In the genomic region with DNA sequence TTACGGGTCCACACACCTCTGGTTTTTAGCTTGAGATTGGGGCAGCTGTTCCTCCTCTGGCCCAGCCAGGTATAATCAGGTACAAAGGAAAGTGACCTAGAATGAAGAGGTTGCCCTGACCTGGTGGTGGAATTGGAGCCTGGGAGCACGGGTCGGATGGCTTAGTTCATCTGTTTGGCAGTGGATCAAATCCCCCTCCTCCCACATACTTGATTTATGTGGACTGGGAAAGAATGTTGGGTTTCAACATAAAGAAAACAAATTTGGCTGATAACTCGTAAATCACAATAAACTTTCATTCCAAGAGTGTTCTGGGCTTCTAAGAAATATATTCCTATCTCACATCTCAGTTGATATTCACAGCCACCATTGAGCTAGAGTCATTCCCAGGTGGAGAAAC, we compare ENCODE assay signal across 29 cellular contexts.
DNase-seq lines count a peak whose midpoint lies in the region; TF ChIP-seq lines count a peak whose summit lies in the region.
"Had no signal": no experiment of that assay in that cellular context is flagged by ENCODE, and none has a peak within 500 bp of the region (broad histone marks: within the 10 kb centered on the region; RNA-seq: fewer than 3 reads in every experiment).

No MANE protein-coding gene starts in this region.

- H3K4me3 ChIP-seq in fibroblast of villous mesenchyme (ENCODE audit: low read depth, low read length) (no peak overlapping the region), transverse colon (no peak overlapping the region)
- H3K4me3 ChIP-seq: adrenal gland, dorsolateral prefrontal cortex, GM23338, heart right ventricle, ovary, testis, vagina had no signal

- no peaks in the 10 kb centered on the region for H3K9me3 ChIP-seq in transverse colon
- H3K9me3 ChIP-seq: adrenal gland, heart right ventricle, ovary, testis, vagina had no signal

- peak overlapping the region; percentile 23 for H3K27ac ChIP-seq in temporal lobe (ENCODE audit: low read depth, low read length)
- H3K27ac ChIP-seq in transverse colon, result no peak overlapping the region
- H3K27ac ChIP-seq: adrenal gland, foreskin keratinocyte, heart right ventricle, ovary, testis, vagina had no signal

- intact Hi-C loops in transverse colon (cut with DNase I; ENCODE audit: low total_unique reads), result no loop called here

- TF ChIP-seq CTCF in fibroblast of villous mesenchyme (IDR thresholded peaks at IDR 0.05; ENCODE audit: insufficient read depth, low read depth, low read length), result no peak
- TF ChIP-seq CTCF in transverse colon (IDR thresholded peaks at IDR 0.05), result no peak

- peaks cover 2 to 10% (median 7%) of the 10 kb centered on the region in 4 donors for H3K4me1 ChIP-seq in transverse colon
- H3K4me1 ChIP-seq: adrenal gland, testis had no signal

- no peaks in the 10 kb centered on the region for H3K27me3 ChIP-seq in transverse colon
- H3K27me3 ChIP-seq: adrenal gland, dorsolateral prefrontal cortex, foreskin keratinocyte, heart right ventricle, ovary, testis, vagina had no signal

- in situ Hi-C loops in transverse colon (cut with MboI; ENCODE audit: low pct_ligation_motif_present in 1 of 4, low pct_unique_long_range_greater_than_20kb in 1 of 4, low sequenced_read_pairs in 3 of 4), result no loop called here

- 61% methylated on average over 4 of the region's 4 CpGs; no CpG with 5 or more reads in 1 of the 2 donors for WGBS in transverse colon (ENCODE audit: low coverage in 1 of 2), 2 donors

- DNase-seq in EL (peak; percentile 36), amniotic epithelial cell (ENCODE audit: low read depth) (peak; percentile 88), fibroblast of villous mesenchyme (ENCODE audit: low read depth) (peak; percentile 75), retina (no peak), transverse colon (no peak)
- no peak for DNase-seq in stimulated activated CD4-positive, alpha-beta T cell treated with anti-CD3 and anti-CD28 coated beads, Interleukin-4, amount 100 ng/mL, for 1 hour
- DNase-seq: activated CD4-positive, alpha-beta T cell treated with anti-CD3 and anti-CD28 coated beads for 36 hours; activated gamma-delta T cell treated with Interleukin-2 at 50 U/mL for 16 hours; activated T-cell treated with anti-CD3 and anti-CD28 coated beads, Interleukin-2, amount 50 U/mL, for 24 hours; adrenal gland; CD8-positive, alpha-beta T cell; central memory CD4-positive, alpha-beta T cell; DMS153; foreskin keratinocyte; heart right ventricle; left colon; mesendoderm; naive thymus-derived CD4-positive, alpha-beta T cell; NCI-H1694; NCI-H510A treated with DMSO at 0.1 percent for 48 hours; ovary; stimulated activated CD4-positive, alpha-beta T cell treated with anti-CD3 and anti-CD28 coated beads, Interleukin-12 subunit alpha, Interleukin-12 subunit beta, amount 100 ng/mL, for 4 hours; stimulated activated CD4-positive, alpha-beta T cell treated with anti-CD3 and anti-CD28 coated beads, Interleukin-4, amount 100 ng/mL, for 4 hours; stimulated activated naive CD4-positive, alpha-beta T cell; testis had no signal

- H3K36me3 ChIP-seq in transverse colon, result no peaks in the 10 kb centered on the region
- H3K36me3 ChIP-seq: adrenal gland, heart right ventricle, ovary, vagina had no signal

- TF ChIP-seq EP300 in transverse colon (IDR thresholded peaks at IDR 0.05; ENCODE audit: low read depth), result no peak

- no peak for TF ChIP-seq POLR2A in transverse colon (IDR thresholded peaks at IDR 0.05)

Comparison
In these comparisons a context has a peak if more than half of its experiments do, and no peak if none do; other contexts are left out.
1. DNase-seq: peak in EL (single experiment), amniotic epithelial cell (single experiment) and fibroblast of villous mesenchyme (single experiment); none in retina (single experiment), transverse colon (single experiment) and stimulated activated CD4-positive, alpha-beta T cell treated with anti-CD3 and anti-CD28 coated beads, Interleukin-4, amount 100 ng/mL, for 1 hour (single experiment).